8 cellular contexts compared by ENCODE assay signal in the genomic region with DNA sequence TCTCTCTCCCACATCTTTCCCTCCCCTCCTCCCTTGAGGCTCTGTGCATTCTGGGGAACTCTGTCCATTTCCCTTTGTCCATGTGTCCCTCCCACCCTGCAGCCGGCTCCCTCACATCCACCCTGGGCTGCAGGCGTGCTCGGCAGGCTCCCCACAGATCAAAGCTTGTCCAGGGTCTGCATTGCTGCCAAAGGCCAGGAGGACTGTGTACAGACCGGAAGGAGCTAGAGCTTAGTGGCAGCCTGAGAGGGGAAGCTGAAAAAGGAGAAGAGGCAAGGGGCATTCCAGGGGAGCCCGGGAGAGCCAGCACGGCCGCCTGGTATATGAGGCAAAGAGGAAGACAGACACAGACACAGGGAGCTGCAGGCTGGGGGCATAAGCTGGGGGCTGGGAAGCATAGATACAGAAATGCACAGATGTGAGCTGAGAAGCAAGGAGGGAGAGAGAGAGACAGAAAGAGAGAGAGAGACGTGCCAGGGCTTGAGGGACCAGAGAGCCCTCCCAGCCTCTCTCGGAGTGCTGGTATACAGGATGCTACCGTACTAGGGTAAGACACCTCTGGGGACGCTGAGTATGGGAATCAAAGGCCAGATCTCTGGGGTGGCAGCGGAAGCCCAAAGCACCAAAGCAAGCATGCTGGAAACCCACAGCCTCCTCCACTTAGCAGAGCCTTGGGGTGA. TPM values are rescaled to one million over a fixed set of nuclear protein-coding genes. Genes with fewer than 3 reads are reported as not detected.
DNase-seq lines count a peak whose midpoint lies in the region; ATAC-seq and TF ChIP-seq lines count a peak whose summit lies in the region.

No MANE protein-coding gene starts in this region.

- no peak overlapping the region for H2AFZ ChIP-seq in fibroblast of lung (ENCODE audit: low read length)

- no peak for ATAC-seq in GM21619 (IDR thresholded peaks at IDR 0.05; ENCODE audit: unreplicated experiment)

- no peaks in the 10 kb centered on the region for H3K27me3 ChIP-seq in fibroblast of lung (ENCODE audit: control insufficient read depth, insufficient read depth, low read length)

- H3K9me3 Mint-ChIP-seq in HFFc6 = no peaks in the 10 kb centered on the region
- H3K9me3 Mint-ChIP-seq in T-helper 1 cell treated with Interleukin-12 subunit alpha and Interleukin-12 subunit beta and Interleukin-4 antibody, amounts not matched to agents 30 μg/mL and 1 μg/mL, for 36 hours = no peaks in the 10 kb centered on the region

- TF ChIP-seq CTCF in HFFc6 (IDR thresholded peaks at IDR 0.05) (no peak), fibroblast of lung (conservative IDR thresholded peaks at IDR 0.05 in 1 of 2, IDR thresholded peaks at IDR 0.05 in 1 of 2; ENCODE audit: low read depth in 1 of 2, low read length in 2 of 2) (no peak), RWPE1 (conservative IDR thresholded peaks at IDR 0.05; ENCODE audit: low read depth) (no peak)

- peak overlapping the region in 3 of 4 experiments; percentile 12 to 43 (median 30) for H3K4me3 ChIP-seq in fibroblast of lung (replicated peaks in 1 of 4; ENCODE audit: control extremely low read depth in 1 of 4, insufficient read depth in 1 of 4, low read depth in 3 of 4, low read length in 4 of 4)

- no peak overlapping the region for H3K27ac Mint-ChIP-seq in HFFc6
- peak overlapping the region; percentile 92 for H3K27ac Mint-ChIP-seq in T-helper 1 cell treated with Interleukin-12 subunit alpha and Interleukin-12 subunit beta and Interleukin-4 antibody, amounts not matched to agents 30 μg/mL and 1 μg/mL, for 36 hours

- peaks cover 3% of the 10 kb centered on the region for H3K4me1 ChIP-seq in fibroblast of lung (ENCODE audit: control insufficient read depth, extremely low read depth, insufficient read depth, low read length)

- peak overlapping the region; percentile 49 for H3K4me2 ChIP-seq in fibroblast of lung (ENCODE audit: extremely low read depth, insufficient read depth, low read length)

- peaks cover 24% of the 10 kb centered on the region for H3K79me2 ChIP-seq in fibroblast of lung (ENCODE audit: control insufficient read depth, insufficient read depth, low read length)

- CTCF ChIA-PET in RWPE1 (lab: Yijun Ruan, JAX) = interaction anchor here (0.5 to 1.1 kb wide), 4 partner anchors 14 to 1117 kb away, joined by 3 to 5 read pairs (median 4); no protein-coding TSS in a partner anchor

- no peaks in the 10 kb centered on the region for H4K20me1 ChIP-seq in fibroblast of lung (ENCODE audit: control insufficient read depth, extremely low read depth, insufficient read depth, low read length)

- DNase-seq in HFFc6 (no peak), fibroblast of lung (ENCODE audit: low read depth in 2 of 2) (peak in 1 of 2 donors; percentile 14), retina (peak; percentile 74), RWPE1 (ENCODE audit: low spot score) (no peak), NCI-H1048 (lab: John Stamatoyannopoulos, UW) (no peak), glomerular visceral epithelial cell (ENCODE audit: extremely low spot score) (no peak)

- peaks cover 18% of the 10 kb centered on the region for H3K4me1 Mint-ChIP-seq in HFFc6 (ENCODE audit: low read depth)
- H3K4me1 Mint-ChIP-seq in T-helper 1 cell treated with Interleukin-12 subunit alpha and Interleukin-12 subunit beta and Interleukin-4 antibody, amounts not matched to agents 30 μg/mL and 1 μg/mL, for 36 hours (ENCODE audit: low read depth) = peaks cover 55% of the 10 kb centered on the region

- H3K9me3 ChIP-seq in fibroblast of lung (ENCODE audit: control insufficient read depth, insufficient read depth, low read depth, low read length) = no peaks in the 10 kb centered on the region

- H3K9ac ChIP-seq in fibroblast of lung (ENCODE audit: insufficient read depth, low read length) = no peak overlapping the region

- H3K36me3 ChIP-seq in fibroblast of lung (ENCODE audit: control insufficient read depth, insufficient read depth, low read length) = peaks cover 3% of the 10 kb centered on the region

- H3K27ac ChIP-seq in fibroblast of lung (ENCODE audit: insufficient read depth, low read length) (no peak overlapping the region), RWPE1 (no peak overlapping the region)

- H3K36me3 Mint-ChIP-seq in HFFc6 (ENCODE audit: low read depth) = no peaks in the 10 kb centered on the region
- H3K36me3 Mint-ChIP-seq in T-helper 1 cell treated with Interleukin-12 subunit alpha and Interleukin-12 subunit beta and Interleukin-4 antibody, amounts not matched to agents 30 μg/mL and 1 μg/mL, for 36 hours (ENCODE audit: low read depth) = peaks cover 38% of the 10 kb centered on the region

- peak overlapping the region; percentile 50 for H3K4me3 Mint-ChIP-seq in HFFc6
- H3K4me3 Mint-ChIP-seq in T-helper 1 cell treated with Interleukin-12 subunit alpha and Interleukin-12 subunit beta and Interleukin-4 antibody, amounts not matched to agents 30 μg/mL and 1 μg/mL, for 36 hours = peak overlapping the region; percentile 100

- POLR2A ChIA-PET in RWPE1 (lab: Yijun Ruan, JAX; ENCODE audit: low non-redundant PET) = no interaction called here

- H3K27me3 Mint-ChIP-seq in HFFc6 (ENCODE audit: insufficient read depth) = peaks cover 31% of the 10 kb centered on the region
- H3K27me3 Mint-ChIP-seq in T-helper 1 cell treated with Interleukin-12 subunit alpha and Interleukin-12 subunit beta and Interleukin-4 antibody, amounts not matched to agents 30 μg/mL and 1 μg/mL, for 36 hours (ENCODE audit: low read depth) = no peaks in the 10 kb centered on the region

RNA-seq across cellular contexts. Expression of gene CD4, which starts 3.3 kb away (rescaled TPM):
- under 1 TPM in 3 of 6 experiments, not detected in 3; 0.11 to 0.25 (median 0.11) TPM for total RNA-seq in HFFc6 (2021; fragmentation: NEBNext Ultra II Directional; extraction: Animal tissue kit (Norgen Biotek cat#: 25700))
- total RNA-seq in fibroblast of lung = 14.4 and 27.2 TPM in 2 replicates
- polyA plus RNA-seq in fibroblast of lung = 50.8 and 152 TPM in 2 replicates
- polyA plus RNA-seq in fibroblast of lung (2012) = 53.8 and 172 TPM in 2 replicates
- 75.4 and 190 TPM in 2 replicates for polyA minus RNA-seq in fibroblast of lung (ENCODE audit: low replicate concordance)

RNA-seq across cellular contexts. Expression of gene LAG3, which starts 20.3 kb away (rescaled TPM):
- total RNA-seq in HFFc6 (2021; fragmentation: NEBNext Ultra II Directional; extraction: Animal tissue kit (Norgen Biotek cat#: 25700)) = under 1 TPM; 0.15 to 0.64 (median 0.50) TPM
- 0.17 and 0.26 TPM in 2 replicates for total RNA-seq in fibroblast of lung
- polyA plus RNA-seq in fibroblast of lung = 0.09 and 0.17 TPM in 2 replicates
- polyA plus RNA-seq in fibroblast of lung (2012) = 0.16 and 0.65 TPM in 2 replicates
- polyA minus RNA-seq in fibroblast of lung (ENCODE audit: low replicate concordance) = 0.63 and 0.67 TPM in 2 replicates

RNA-seq across cellular contexts. Expression of gene PTMS, which starts 26.5 kb away (rescaled TPM):
- total RNA-seq in HFFc6 (2021; fragmentation: NEBNext Ultra II Directional; extraction: Animal tissue kit (Norgen Biotek cat#: 25700)) = 100 to 1,000 TPM; 423 to 607 (median 561) TPM
- total RNA-seq in fibroblast of lung = 29.5 and 63.6 TPM in 2 replicates
- 269 and 312 TPM in 2 replicates for polyA plus RNA-seq in fibroblast of lung
- 689 and 844 TPM in 2 replicates for polyA plus RNA-seq in fibroblast of lung (2012)
- polyA minus RNA-seq in fibroblast of lung (ENCODE audit: low replicate concordance) = 1,246 and 1,454 TPM in 2 replicates

RNA-seq across cellular contexts. Expression of gene GPR162, which starts 29.0 kb away (rescaled TPM):
- total RNA-seq in HFFc6 (2021; fragmentation: NEBNext Ultra II Directional; extraction: Animal tissue kit (Norgen Biotek cat#: 25700)) = 1 to 10 TPM in 5 of 6 experiments, under 1 TPM in 1; 0.78 to 3.1 (median 2.6) TPM
- total RNA-seq in fibroblast of lung = 11.1 and 11.8 TPM in 2 replicates
- 3.3 and 5.6 TPM in 2 replicates for polyA plus RNA-seq in fibroblast of lung
- polyA plus RNA-seq in fibroblast of lung (2012) = 8.5 and 14.1 TPM in 2 replicates
- polyA minus RNA-seq in fibroblast of lung (ENCODE audit: low replicate concordance) = 10.3 and 26.0 TPM in 2 replicates

RNA-seq across cellular contexts. Expression of gene P3H3, which starts 35.5 kb away (rescaled TPM):
- total RNA-seq in HFFc6 (2021; fragmentation: NEBNext Ultra II Directional; extraction: Animal tissue kit (Norgen Biotek cat#: 25700)) = 100 to 1,000 TPM in 4 of 6 experiments, 10 to 100 TPM in 2; 94.0 to 109 (median 103) TPM
- 72.4 and 96.3 TPM in 2 replicates for total RNA-seq in fibroblast of lung
- polyA plus RNA-seq in fibroblast of lung = 39.8 and 44.0 TPM in 2 replicates
- 103 and 104 TPM in 2 replicates for polyA plus RNA-seq in fibroblast of lung (2012)
- 54.0 and 58.8 TPM in 2 replicates for polyA minus RNA-seq in fibroblast of lung (ENCODE audit: low replicate concordance)

Comparison
In these comparisons a context has a peak if more than half of its experiments do, and no peak if none do; other contexts are left out.
1. RNA of gene CD4, which starts 3.3 kb away (total RNA-seq): 14.4 to 27.2 TPM in fibroblast of lung; 0.11 to 0.25 TPM in HFFc6; every median in the first group is over 10 times any median in the second.